Comparison of ENCODE assay signal across 2 cellular contexts in genomic region chr15:50135123-50135541, GRCh38.
TF ChIP-seq lines count a peak whose summit lies in the region.

No MANE protein-coding gene starts in this region.

TF ChIP-seq in A549, 52 proteins besides CTCF, POLR2A, EP300 and RAD21:
- TF ChIP-seq ZC3H11A (IDR thresholded peaks at IDR 0.05) (no peak), GATA3 (IDR thresholded peaks at IDR 0.05; ENCODE audit: borderline replicate concordance) (no peak), MAX (IDR thresholded peaks at IDR 0.05) (no peak), MAZ (IDR thresholded peaks at IDR 0.05; ENCODE audit: borderline replicate concordance, low read depth, low read length) (no peak), ATOH8 (CRISPR knock-in tag; IDR thresholded peaks at IDR 0.05; ENCODE audit: low read depth) (0 out of 2 replicates have a peak, but pooled peaks have one; percentile 5), RCOR1 (IDR thresholded peaks at IDR 0.05; ENCODE audit: low read depth, low read length) (no peak), CEBPB (IDR thresholded peaks at IDR 0.05) (no peak), POLR2AphosphoS2 (conservative IDR thresholded peaks at IDR 0.05; ENCODE audit: low read length) (no peak), JUN (IDR thresholded peaks at IDR 0.05) (no peak), E2F6 (IDR thresholded peaks at IDR 0.05; ENCODE audit: borderline replicate concordance, low read depth) (no peak), FOSL2 (IDR thresholded peaks at IDR 0.05) (no peak; the same call in 1 of the 2 replicates), FOSL2 (CRISPR knock-in tag; IDR thresholded peaks at IDR 0.05) (0 out of 2 replicates have a peak, but pooled peaks have one; percentile 2), JUNB (IDR thresholded peaks at IDR 0.05) (no peak), FOSB (CRISPR knock-in tag; IDR thresholded peaks at IDR 0.05) (no peak)

TF ChIP-seq in IMR-90, 13 proteins besides CTCF, POLR2A, EP300 and RAD21:
- no peak for TF ChIP-seq RCOR1 (IDR thresholded peaks at IDR 0.05; ENCODE audit: insufficient replicate concordance, low read length)
- no peak for TF ChIP-seq RFX5 (IDR thresholded peaks at IDR 0.05; ENCODE audit: low read depth, low read length)
- TF ChIP-seq USF2 (IDR thresholded peaks at IDR 0.05; ENCODE audit: low read depth, low read length): no peak
- no peak for TF ChIP-seq CEBPB (IDR thresholded peaks at IDR 0.05; ENCODE audit: low read depth, low read length)
TF ChIP-seq in IMR-90: peak in this region for 0.
